Comparison of ENCODE assay signal across 11 cellular contexts in genomic region chr4:1050486-1051213, GRCh38. TPM values are rescaled to one million over a fixed set of nuclear protein-coding genes. Genes with fewer than 3 reads are reported as not detected.
DNase-seq lines count a peak whose midpoint lies in the region; ATAC-seq and TF ChIP-seq lines count a peak whose summit lies in the region.
"Had no signal": no experiment of that assay in that cellular context is flagged by ENCODE, and none has a peak within 500 bp of the region (broad histone marks: within the 10 kb centered on the region; RNA-seq: fewer than 3 reads in every experiment).

No MANE protein-coding gene starts in this region.

- H3K36me3 ChIP-seq in adrenal gland (replicated peaks in 1 of 2) = no peaks in the 10 kb centered on the region
- H3K36me3 ChIP-seq: esophagus muscularis mucosa had no signal

- no peaks in the 10 kb centered on the region for H3K4me1 ChIP-seq in adrenal gland (replicated peaks in 1 of 2)

- no peak for TF ChIP-seq POLR2A in adrenal gland (IDR thresholded peaks at IDR 0.05)

- no peak overlapping the region for H3K4me3 ChIP-seq in adrenal gland
- H3K4me3 ChIP-seq: esophagus muscularis mucosa had no signal

- no peak overlapping the region for H3K27ac ChIP-seq in adrenal gland
- H3K27ac ChIP-seq: esophagus muscularis mucosa had no signal

- intact Hi-C loops in adrenal gland (cut with DNase I) = no loop called here
- intact Hi-C loops in activated CD8-positive, alpha-beta T cell treated with anti-CD3 and anti-CD28 coated beads for 36 hours (cut with micrococcal nuclease) = no loop called here

- H3K27me3 Mint-ChIP-seq in progenitor cell of endocrine pancreas = peaks cover 57% of the 10 kb centered on the region
- peaks cover 17% of the 10 kb centered on the region for H3K27me3 Mint-ChIP-seq in activated CD8-positive, alpha-beta T cell treated with anti-CD3 and anti-CD28 coated beads for 36 hours

- H3K9me3 ChIP-seq in adrenal gland (replicated peaks in 1 of 3) = no peaks in the 10 kb centered on the region
- H3K9me3 ChIP-seq: esophagus muscularis mucosa had no signal

- WGBS in adrenal gland, 4 donors = 65 to 85% (median 75%) methylated on average over 19 to 40 of the region's 40 CpGs

- no peak overlapping the region for H3K27ac Mint-ChIP-seq in progenitor cell of endocrine pancreas
- no peak overlapping the region for H3K27ac Mint-ChIP-seq in activated CD8-positive, alpha-beta T cell treated with anti-CD3 and anti-CD28 coated beads for 36 hours

- H3K4me3 Mint-ChIP-seq in progenitor cell of endocrine pancreas (ENCODE audit: low read depth) = no peak overlapping the region
- H3K4me3 Mint-ChIP-seq in activated CD8-positive, alpha-beta T cell treated with anti-CD3 and anti-CD28 coated beads for 36 hours = no peak overlapping the region

- no peaks in the 10 kb centered on the region for H3K36me3 Mint-ChIP-seq in progenitor cell of endocrine pancreas (ENCODE audit: insufficient read depth)
- H3K36me3 Mint-ChIP-seq in activated CD8-positive, alpha-beta T cell treated with anti-CD3 and anti-CD28 coated beads for 36 hours (ENCODE audit: low read depth) = no peaks in the 10 kb centered on the region

- POLR2A ChIA-PET in activated CD8-positive, alpha-beta T cell treated with anti-CD3 and anti-CD28 coated beads for 36 hours (lab: Charles Lee) = no interaction called here

- TF ChIP-seq CTCF in GM12873 (IDR thresholded peaks at IDR 0.05; ENCODE audit: insufficient read depth, low read depth, low read length, missing control alignments) (peak; percentile 23), adrenal gland (IDR thresholded peaks at IDR 0.05) (peak in 2 of 6 experiments; percentile 14 to 37), progenitor cell of endocrine pancreas (IDR thresholded peaks at IDR 0.05; ENCODE audit: unreplicated experiment) (peak; percentile 44)
- no peak for TF ChIP-seq CTCF in activated CD8-positive, alpha-beta T cell treated with anti-CD3 and anti-CD28 coated beads for 36 hours (IDR thresholded peaks at IDR 0.05)

- H3K9me3 Mint-ChIP-seq in progenitor cell of endocrine pancreas (ENCODE audit: low read depth) = no peaks in the 10 kb centered on the region
- H3K9me3 Mint-ChIP-seq in activated CD8-positive, alpha-beta T cell treated with anti-CD3 and anti-CD28 coated beads for 36 hours = no peaks in the 10 kb centered on the region

- no peaks in the 10 kb centered on the region for H3K4me1 Mint-ChIP-seq in progenitor cell of endocrine pancreas (ENCODE audit: low read depth)
- H3K4me1 Mint-ChIP-seq in activated CD8-positive, alpha-beta T cell treated with anti-CD3 and anti-CD28 coated beads for 36 hours (ENCODE audit: low read depth) = peaks cover 3% of the 10 kb centered on the region

- peak in 4 of 7 donors; percentile 7 to 52 (median 30) for DNase-seq in adrenal gland
- peak; percentile 15 to 65 for DNase-seq in hippocampal formation (lab: John Stamatoyannopoulos, UW)
- no peak for DNase-seq in progenitor cell of endocrine pancreas (ENCODE audit: low spot score, unreplicated experiment)
- DNase-seq in activated CD8-positive, alpha-beta T cell treated with anti-CD3 and anti-CD28 coated beads for 36 hours = no peak
- DNase-seq: activated CD4-positive, CD25-positive, alpha-beta regulatory T cell; DMS53 had no signal

- no peak for ATAC-seq in HG03280 (IDR thresholded peaks at IDR 0.05; ENCODE audit: unreplicated experiment)
- no peak for ATAC-seq in activated CD8-positive, alpha-beta T cell treated with anti-CD3 and anti-CD28 coated beads for 36 hours
- no peak for ATAC-seq in HG03460 (IDR thresholded peaks at IDR 0.05; ENCODE audit: unreplicated experiment)

- CTCF ChIA-PET in activated CD8-positive, alpha-beta T cell treated with anti-CD3 and anti-CD28 coated beads for 36 hours (lab: Charles Lee) = interaction anchor here (1.3 kb wide), 1 partner anchor 21 kb away, joined by 4 read pairs; no protein-coding TSS in a partner anchor

- H3K27me3 ChIP-seq in adrenal gland = peaks cover 19% of the 10 kb centered on the region

RNA-seq across cellular contexts. Expression of gene FGFRL1, which starts 39.2 kb away (rescaled TPM):
- total RNA-seq in adrenal gland (100 to 1,000 TPM in 3 of 8 donors, 10 to 100 TPM in 5; 45.9 to 274 (median 85.1) TPM), progenitor cell of endocrine pancreas (121 and 126 TPM in 2 replicates)
- 10 to 100 TPM; 24.4 to 75.5 (median 25.3) TPM for polyA plus RNA-seq in adrenal gland
- total RNA-seq in activated CD8-positive, alpha-beta T cell treated with anti-CD3 and anti-CD28 coated beads for 36 hours = 10 to 100 TPM; 16.2 to 18.0 TPM

RNA-seq across cellular contexts. Expression of gene SLC26A1, which starts 57.4 kb away (rescaled TPM):
- 10 to 100 TPM in 1 of 8 donors, 1 to 10 TPM in 5, under 1 TPM in 2; 0.85 to 55.0 (median 3.1) TPM for total RNA-seq in adrenal gland
- 10 to 100 TPM in 1 of 3 donors, 1 to 10 TPM in 2; 2.5 to 11.6 (median 3.7) TPM for polyA plus RNA-seq in adrenal gland
- total RNA-seq in progenitor cell of endocrine pancreas = 2.6 and 3.3 TPM in 2 replicates
- total RNA-seq in activated CD8-positive, alpha-beta T cell treated with anti-CD3 and anti-CD28 coated beads for 36 hours = under 1 TPM in 1 of 2 experiments, not detected in 1; 0.27 TPM
- total RNA-seq: RPMI7951 had no signal

Comparison
In these comparisons a context has a peak if more than half of its experiments do, and no peak if none do; other contexts are left out.
1. DNase-seq: peak in adrenal gland (4 of 7) and hippocampal formation (2 of 2); none in progenitor cell of endocrine pancreas (single experiment) and activated CD8-positive, alpha-beta T cell treated with anti-CD3 and anti-CD28 coated beads for 36 hours (single experiment).